Comparison of ENCODE assay signal across 16 cellular contexts in the genomic region with DNA sequence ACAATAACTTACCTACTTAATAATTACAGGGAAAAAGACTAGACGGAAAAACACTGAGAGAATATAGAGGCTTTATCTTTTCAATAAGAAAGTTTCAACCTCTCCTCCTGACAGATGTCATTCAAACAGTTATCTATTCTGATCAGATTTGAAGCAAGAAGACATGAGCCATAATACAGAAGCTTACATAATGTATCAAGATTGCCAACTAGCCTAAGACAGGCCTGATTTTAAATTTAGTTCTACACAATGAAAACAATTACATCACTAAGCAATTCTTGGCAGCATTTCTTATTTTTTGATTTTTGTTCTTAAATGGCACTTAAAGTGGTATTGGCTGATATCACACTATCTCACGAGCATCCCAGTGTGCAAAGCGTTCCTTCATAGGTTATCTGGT.
"Had no signal": no experiment of that assay in that cellular context is flagged by ENCODE, and none has a peak within 500 bp of the region (broad histone marks: within the 10 kb centered on the region; RNA-seq: fewer than 3 reads in every experiment).

No MANE protein-coding gene starts in this region.

- H3K27ac ChIP-seq: breast epithelium, epithelial cell of prostate, foreskin keratinocyte, heart left ventricle, right atrium auricular region, tibial nerve had no signal

- DNase-seq: activated T-cell treated with anti-CD3 and anti-CD28 coated beads, Interleukin-2, amount 50 U/mL, for 1 hour; effector memory CD4-positive, alpha-beta T cell; foreskin keratinocyte; heart left ventricle; kidney; left ventricle myocardium superior; mesendoderm; SIG-M5; small intestine; SW 1271 had no signal

- ATAC-seq: activated CD4-positive, CD25-positive, alpha-beta regulatory T cell treated with anti-CD3 and anti-CD28 coated beads, Interleukin-2, amount 50 U/mL, for 24 hours; activated naive CD4-positive, alpha-beta T cell treated with anti-CD3 and anti-CD28 coated beads, Interleukin-2, amount 50 U/mL, for 72 hours; foreskin keratinocyte; heart left ventricle; left ventricle myocardium superior had no signal

- H3K4me1 ChIP-seq: breast epithelium, right atrium auricular region, tibial nerve had no signal

- H3K27me3 ChIP-seq: breast epithelium, foreskin keratinocyte, heart left ventricle, right atrium auricular region, tibial nerve had no signal

- H3K9me3 ChIP-seq: breast epithelium, heart left ventricle, right atrium auricular region, tibial nerve had no signal

- H3K36me3 ChIP-seq: breast epithelium had no signal

- H3K4me3 ChIP-seq: breast epithelium, heart left ventricle, right atrium auricular region, tibial nerve had no signal
